In the genomic region with DNA sequence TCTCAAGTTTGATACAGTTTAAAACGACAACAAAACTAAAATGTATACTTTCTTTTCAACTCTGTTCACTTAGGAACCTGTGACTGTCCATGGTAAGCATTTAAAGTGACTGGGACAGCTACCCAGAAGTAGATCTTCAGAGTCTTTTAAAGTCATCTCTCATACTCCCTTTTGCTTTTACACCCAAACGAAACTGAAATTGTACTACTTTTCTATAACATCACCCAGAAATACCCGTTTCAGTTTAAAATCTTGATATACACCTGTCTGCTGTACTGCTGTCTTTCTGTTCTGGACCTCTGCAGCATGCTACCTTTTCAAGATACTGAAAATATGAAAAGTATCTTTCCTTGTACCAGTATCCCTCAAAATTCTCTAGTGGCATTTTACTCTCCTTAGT, we compare ENCODE assay signal across 21 cellular contexts.
DNase-seq lines count a peak whose midpoint lies in the region; ATAC-seq and TF ChIP-seq lines count a peak whose summit lies in the region.
"Had no signal": no experiment of that assay in that cellular context is flagged by ENCODE, and none has a peak within 500 bp of the region (broad histone marks: within the 10 kb centered on the region; RNA-seq: fewer than 3 reads in every experiment).

No MANE protein-coding gene starts in this region.

- no peaks in the 10 kb centered on the region for H3K79me2 ChIP-seq in trophoblast cell (ENCODE audit: control insufficient read depth, insufficient read depth, low read length, poor library complexity)

- H4K8ac ChIP-seq in trophoblast cell (ENCODE audit: low read depth, low read length): no peak overlapping the region

- no peaks in the 10 kb centered on the region for H3K9me3 ChIP-seq in trophoblast cell (ENCODE audit: insufficient read depth, low read depth, low read length)
- H3K9me3 ChIP-seq: ascending aorta; BLaER1 treated with 17β-estradiol and CSF1 and Interleukin-3, amounts not matched to agents 10 nM and 100 nM; gastroesophageal sphincter; Peyer's patch; right lobe of liver had no signal

- peaks cover 5% of the 10 kb centered on the region for H3K4me1 Mint-ChIP-seq in activated CD4-positive, alpha-beta T cell treated with anti-CD3 and anti-CD28 coated beads for 36 hours
- peaks cover 5% of the 10 kb centered on the region for H3K4me1 Mint-ChIP-seq in activated CD4-positive, alpha-beta T cell treated with anti-CD3 and anti-CD28 coated beads, Interleukin-2, amount 10 ng/mL, durations not matched to agents 7 days and 5 days
- H3K4me1 Mint-ChIP-seq in HFFc6 (ENCODE audit: low read depth): peaks cover 42% of the 10 kb centered on the region
- H3K4me1 Mint-ChIP-seq in nephron progenitor cell: peaks cover 13% of the 10 kb centered on the region

- H3K4ac ChIP-seq in trophoblast cell (ENCODE audit: low read depth, low read length): no peak overlapping the region

- H3K4me3 ChIP-seq in trophoblast cell (ENCODE audit: low read depth, low read length): no peak overlapping the region
- H3K4me3 ChIP-seq: ascending aorta; BLaER1 treated with 17β-estradiol and CSF1 and Interleukin-3, amounts not matched to agents 10 nM and 100 nM; gastroesophageal sphincter; Peyer's patch; right lobe of liver had no signal

- CTCF ChIA-PET in activated CD4-positive, alpha-beta T cell treated with anti-CD3 and anti-CD28 coated beads for 36 hours (lab: Charles Lee): no interaction called here
- CTCF ChIA-PET in activated CD4-positive, alpha-beta T cell treated with anti-CD3 and anti-CD28 coated beads, Interleukin-2, amount 10 ng/mL, durations not matched to agents 7 days and 5 days (lab: Charles Lee): no interaction called here

- no peak overlapping the region for H2BK120ac ChIP-seq in trophoblast cell (ENCODE audit: insufficient read depth, low read length, poor library complexity)

- H3K4me2 ChIP-seq in trophoblast cell (ENCODE audit: low read length): no peak overlapping the region
- H3K4me2 ChIP-seq: BLaER1 treated with 17β-estradiol and CSF1 and Interleukin-3, amounts not matched to agents 10 nM and 100 nM had no signal

- H3K4me1 ChIP-seq in trophoblast cell (ENCODE audit: control insufficient read depth in 1 of 2, insufficient read depth in 2 of 2, low read length in 2 of 2): peaks cover 0 to 4% of the 10 kb centered on the region in 2 experiments
- H3K4me1 ChIP-seq: ascending aorta; BLaER1 treated with 17β-estradiol and CSF1 and Interleukin-3, amounts not matched to agents 10 nM and 100 nM; gastroesophageal sphincter; Peyer's patch; right lobe of liver had no signal

- WGBS in trophoblast cell (ENCODE audit: extremely low coverage, insufficient coverage, insufficient read length): no CpG with 5 or more reads among the region's 3 CpGs

- H3K4me3 Mint-ChIP-seq in activated CD4-positive, alpha-beta T cell treated with anti-CD3 and anti-CD28 coated beads for 36 hours: no peak overlapping the region
- H3K4me3 Mint-ChIP-seq in activated CD4-positive, alpha-beta T cell treated with anti-CD3 and anti-CD28 coated beads, Interleukin-2, amount 10 ng/mL, durations not matched to agents 7 days and 5 days: no peak overlapping the region
- H3K4me3 Mint-ChIP-seq in HFFc6: no peak overlapping the region
- no peak overlapping the region for H3K4me3 Mint-ChIP-seq in nephron progenitor cell

- H4K91ac ChIP-seq in trophoblast cell (ENCODE audit: low read depth, low read length): no peak overlapping the region

- TF ChIP-seq CTCF in HFFc6 (IDR thresholded peaks at IDR 0.05) (no peak), nephron progenitor cell (IDR thresholded peaks at IDR 0.05) (no peak)

- H3K23ac ChIP-seq in trophoblast cell (ENCODE audit: low read length): no peak overlapping the region

- no peak overlapping the region for H2AFZ ChIP-seq in trophoblast cell (ENCODE audit: insufficient read depth, low read length, poor library complexity)

- DNase-seq in activated CD4-positive, alpha-beta T cell treated with anti-CD3 and anti-CD28 coated beads for 36 hours: no peak
- no peak for DNase-seq in activated CD4-positive, alpha-beta T cell treated with anti-CD3 and anti-CD28 coated beads, Interleukin-2, amount 10 ng/mL, durations not matched to agents 7 days and 5 days
- no peak for DNase-seq in HFFc6
- DNase-seq in nephron progenitor cell: no peak
- DNase-seq in HK-2 (ENCODE audit: unreplicated experiment): no peak
- no peak for DNase-seq in trophoblast cell
- DNase-seq in NCI-H128 (lab: John Stamatoyannopoulos, UW; ENCODE audit: unreplicated experiment): no peak
- DNase-seq: DMS79 treated with DMSO at 0.1 percent for 48 hours; HCEC 1CT; mammary epithelial cell; NCI-H1694 treated with DMSO at 0.1 percent for 48 hours; NCI-H510A; Peyer's patch; right lobe of liver; stimulated activated CD4-positive, alpha-beta T cell treated with anti-CD3 and anti-CD28 coated beads, Interleukin-2, amount 100 ng/mL, for 24 hours; WERI-Rb-1 had no signal

- no peaks in the 10 kb centered on the region for H3K27me3 ChIP-seq in trophoblast cell (ENCODE audit: insufficient read depth, low read length)
- H3K27me3 ChIP-seq: ascending aorta; BLaER1 treated with 17β-estradiol and CSF1 and Interleukin-3, amounts not matched to agents 10 nM and 100 nM; gastroesophageal sphincter; Peyer's patch; right lobe of liver had no signal

- no peaks in the 10 kb centered on the region for H3K27me3 Mint-ChIP-seq in activated CD4-positive, alpha-beta T cell treated with anti-CD3 and anti-CD28 coated beads for 36 hours
- peaks cover 2% of the 10 kb centered on the region for H3K27me3 Mint-ChIP-seq in activated CD4-positive, alpha-beta T cell treated with anti-CD3 and anti-CD28 coated beads, Interleukin-2, amount 10 ng/mL, durations not matched to agents 7 days and 5 days
- H3K27me3 Mint-ChIP-seq in HFFc6 (ENCODE audit: insufficient read depth): no peaks in the 10 kb centered on the region
- H3K27me3 Mint-ChIP-seq in nephron progenitor cell (ENCODE audit: low read depth, poor library complexity): no peaks in the 10 kb centered on the region

- peak; percentile 39 for ATAC-seq in activated CD4-positive, alpha-beta T cell treated with anti-CD3 and anti-CD28 coated beads for 36 hours
- peak; percentile 60 for ATAC-seq in HG03175 (IDR thresholded peaks at IDR 0.05; ENCODE audit: unreplicated experiment)
- ATAC-seq: gastroesophageal sphincter, right lobe of liver had no signal

- no peak overlapping the region for H2BK5ac ChIP-seq in trophoblast cell (ENCODE audit: low read depth, low read length, poor library complexity)

- intact Hi-C loops in activated CD4-positive, alpha-beta T cell treated with anti-CD3 and anti-CD28 coated beads for 36 hours (cut with DNase I, micrococcal nuclease): no loop called here

- H4K12ac ChIP-seq in trophoblast cell (ENCODE audit: low read depth, low read length): no peak overlapping the region

- H2BK12ac ChIP-seq in trophoblast cell (ENCODE audit: low read length): no peak overlapping the region

- H3K27ac ChIP-seq in trophoblast cell (ENCODE audit: low read depth, low read length): no peak overlapping the region
- H3K27ac ChIP-seq: 22Rv1; ascending aorta; BLaER1 treated with 17β-estradiol and CSF1 and Interleukin-3, amounts not matched to agents 10 nM and 100 nM; gastroesophageal sphincter; Peyer's patch; right lobe of liver; WERI-Rb-1 had no signal

- no peak overlapping the region for H3K14ac ChIP-seq in trophoblast cell (ENCODE audit: low read length)

- H2AK5ac ChIP-seq in trophoblast cell (ENCODE audit: low read length): no peak overlapping the region

- POLR2A ChIA-PET in activated CD4-positive, alpha-beta T cell treated with anti-CD3 and anti-CD28 coated beads for 36 hours (lab: Charles Lee): no interaction called here
- POLR2A ChIA-PET in activated CD4-positive, alpha-beta T cell treated with anti-CD3 and anti-CD28 coated beads, Interleukin-2, amount 10 ng/mL, durations not matched to agents 7 days and 5 days (lab: Charles Lee): no interaction called here

- H3K36me3 Mint-ChIP-seq in activated CD4-positive, alpha-beta T cell treated with anti-CD3 and anti-CD28 coated beads for 36 hours (ENCODE audit: low read depth): no peaks in the 10 kb centered on the region
- H3K36me3 Mint-ChIP-seq in activated CD4-positive, alpha-beta T cell treated with anti-CD3 and anti-CD28 coated beads, Interleukin-2, amount 10 ng/mL, durations not matched to agents 7 days and 5 days (ENCODE audit: low read depth): peaks cover 4% of the 10 kb centered on the region
- peaks cover 23% of the 10 kb centered on the region for H3K36me3 Mint-ChIP-seq in HFFc6 (ENCODE audit: low read depth)
- H3K36me3 Mint-ChIP-seq in nephron progenitor cell (ENCODE audit: low read depth): peaks cover 11% of the 10 kb centered on the region

- no peak overlapping the region for H3K27ac Mint-ChIP-seq in activated CD4-positive, alpha-beta T cell treated with anti-CD3 and anti-CD28 coated beads for 36 hours
- no peak overlapping the region for H3K27ac Mint-ChIP-seq in activated CD4-positive, alpha-beta T cell treated with anti-CD3 and anti-CD28 coated beads, Interleukin-2, amount 10 ng/mL, durations not matched to agents 7 days and 5 days
- H3K27ac Mint-ChIP-seq in HFFc6 (peak overlapping the region; percentile 5), nephron progenitor cell (peak overlapping the region; percentile 2)

- no peak overlapping the region for H3K9ac ChIP-seq in trophoblast cell (ENCODE audit: low read length)
- H3K9ac ChIP-seq: BLaER1 treated with 17β-estradiol and CSF1 and Interleukin-3, amounts not matched to agents 10 nM and 100 nM had no signal

- H3K36me3 ChIP-seq in trophoblast cell (ENCODE audit: control insufficient read depth in 1 of 2, insufficient read depth in 2 of 2, low read length in 2 of 2): no peaks in the 10 kb centered on the region
- H3K36me3 ChIP-seq: WERI-Rb-1 had no signal

- H3K79me1 ChIP-seq in trophoblast cell (ENCODE audit: low read length): no peaks in the 10 kb centered on the region

- H3K9me3 Mint-ChIP-seq in activated CD4-positive, alpha-beta T cell treated with anti-CD3 and anti-CD28 coated beads for 36 hours (ENCODE audit: low read depth): no peaks in the 10 kb centered on the region
- H3K9me3 Mint-ChIP-seq in activated CD4-positive, alpha-beta T cell treated with anti-CD3 and anti-CD28 coated beads, Interleukin-2, amount 10 ng/mL, durations not matched to agents 7 days and 5 days: peaks cover 3% of the 10 kb centered on the region
- H3K9me3 Mint-ChIP-seq in HFFc6 (no peaks in the 10 kb centered on the region), nephron progenitor cell (no peaks in the 10 kb centered on the region)

- H3K18ac ChIP-seq in trophoblast cell (ENCODE audit: low read length): no peak overlapping the region

Comparison
In these comparisons a context has a peak if more than half of its experiments do, and no peak if none do; other contexts are left out.
1. H3K27ac Mint-ChIP-seq: peak in HFFc6 (single experiment) and nephron progenitor cell (single experiment); none in activated CD4-positive, alpha-beta T cell treated with anti-CD3 and anti-CD28 coated beads for 36 hours (single experiment) and activated CD4-positive, alpha-beta T cell treated with anti-CD3 and anti-CD28 coated beads, Interleukin-2, amount 10 ng/mL, durations not matched to agents 7 days and 5 days (single experiment).